ENCODE assay signal across 8 cellular contexts in the genomic region with DNA sequence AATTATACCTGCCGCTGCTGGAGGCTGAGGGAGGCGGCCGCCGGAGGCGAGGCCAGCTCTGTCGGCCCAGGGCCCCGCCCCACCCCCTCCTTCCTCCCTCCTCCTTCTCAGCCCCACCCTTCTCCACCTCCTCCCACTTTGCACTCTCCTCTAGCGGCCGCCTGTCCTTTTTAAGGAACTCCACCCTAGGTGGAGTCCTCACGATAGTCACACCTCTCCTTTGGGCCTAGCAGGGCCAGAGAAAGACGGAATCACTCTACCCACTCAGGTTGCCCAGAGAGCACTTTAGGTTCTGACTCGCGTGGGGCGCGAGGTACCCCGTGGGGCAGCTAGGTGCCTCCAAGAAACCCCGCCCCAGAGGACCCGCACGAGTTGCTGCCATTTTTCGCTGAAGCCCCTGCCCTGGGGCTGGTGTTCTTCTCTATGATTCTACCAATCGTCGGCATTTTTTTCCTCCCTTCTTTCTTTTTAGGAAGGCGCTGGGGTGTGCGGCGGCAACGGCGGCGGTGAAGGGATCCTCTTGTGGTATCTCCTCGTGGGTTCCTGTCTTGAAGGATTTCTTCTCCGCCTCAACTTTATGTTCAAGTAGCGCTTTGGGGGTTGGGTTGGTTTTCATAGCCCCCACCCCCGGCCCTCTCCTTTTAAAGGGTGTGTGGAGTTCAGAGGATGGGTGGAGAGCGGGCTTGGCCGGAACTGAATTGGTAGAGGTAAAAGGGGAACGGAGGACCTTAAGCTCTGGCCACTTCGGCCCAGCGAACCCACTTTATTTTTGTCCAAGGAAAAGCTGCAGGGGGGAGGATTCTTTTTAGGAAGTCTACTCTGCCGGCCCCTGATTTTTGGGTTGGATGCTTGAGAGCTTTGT. TPM values are rescaled to one million over a fixed set of nuclear protein-coding genes. Genes with fewer than 3 reads are reported as not detected.
DNase-seq lines count a peak whose midpoint lies in the region; ATAC-seq, FAIRE-seq and TF ChIP-seq lines count a peak whose summit lies in the region.

TSS of gene KLF8 (plus strand) at position 136 of the 862 bp plus-strand sequence. CDS start 979 bp downstream, outside the sequence.

- BruUV-seq in mammary epithelial cell (replicated peaks; lab: Mats Ljungman, UMichigan), result TSS peak; percentile 62

- no peaks in the 10 kb centered on the region for H3K27me3 ChIP-seq in mammary epithelial cell (ENCODE audit: insufficient read depth, low read length)

- no peaks in the 10 kb centered on the region for H3K36me3 ChIP-seq in mammary epithelial cell (ENCODE audit: insufficient read depth, low read length)

- H3K9ac ChIP-seq in mammary epithelial cell (ENCODE audit: insufficient read depth, low read length), result peak within 1 kb of the TSS; percentile 57

- H3K4me1 ChIP-seq in mammary epithelial cell (ENCODE audit: insufficient read depth, low read length), result peaks cover 3% of the 10 kb centered on the region

- no peaks in the 10 kb centered on the region for H3K9me3 ChIP-seq in mammary epithelial cell (replicated peaks; ENCODE audit: insufficient read depth, low read length)

- TF ChIP-seq CTCF in mammary epithelial cell (conservative IDR thresholded peaks at IDR 0.05 in 1 of 2, IDR thresholded peaks at IDR 0.05 in 1 of 2; ENCODE audit: extremely low read depth in 1 of 2, insufficient read depth in 1 of 2, low read depth in 1 of 2, low read length in 2 of 2), result no peak

- H3K4me2 ChIP-seq in mammary epithelial cell (ENCODE audit: insufficient read depth, low read depth, low read length), result peak within 1 kb of the TSS; percentile 79

- ATAC-seq in HG02678 (IDR thresholded peaks at IDR 0.05; ENCODE audit: unreplicated experiment), result peak; percentile 64

- no peaks in the 10 kb centered on the region for H4K20me1 ChIP-seq in mammary epithelial cell (ENCODE audit: insufficient read depth, low read length)

- intact Hi-C loops in mammary epithelial cell (cut with micrococcal nuclease), result loop anchor here (2.0 to 10.0 kb wide), 2 partner anchors 328 to 496 kb away; partner anchors contain the start of gene NBDY

- peak within 1 kb of the TSS; percentile 47 to 57 (median 53) for H3K4me3 ChIP-seq in mammary epithelial cell (replicated peaks in 1 of 3; ENCODE audit: insufficient read depth in 1 of 3, low read depth in 2 of 3, low read length in 3 of 3)

- WGBS in mammary epithelial cell (ENCODE audit: low coverage, missing lambda C conversion rate), result 42% methylated on average over 24 of the region's 38 CpGs

- in situ Hi-C loops in SK-MEL-5 (cut with HindIII; ENCODE audit: low pct_unique_long_range_greater_than_20kb, low sequenced_read_pairs), result no loop called here
- in situ Hi-C loops in mammary epithelial cell (cut with MboI; ENCODE audit: low sequenced_read_pairs in 2 of 2), result no loop called here

- DNase-seq in GM18507 (ENCODE audit: extremely low spot score, insufficient read length, low read depth), result no peak
- peak; percentile 3 for DNase-seq in SK-MEL-5 (ENCODE audit: low read depth, low spot score)
- DNase-seq in mammary epithelial cell, result peak; percentile 71
- peak; percentile 35 for DNase-seq in left kidney (ENCODE audit: low read depth, low spot score)
- peak in 2 of 3 experiments; percentile 4 to 45 for DNase-seq in stimulated activated CD4-positive, alpha-beta T cell treated with anti-CD3 and anti-CD28 coated beads, TNF-alpha, amount 100 ng/mL, for 24 hours (ENCODE audit: low read depth in 3 of 3)
- DNase-seq in pons (ENCODE audit: low spot score), result no peak
- no peak for DNase-seq in NCI-H187 (lab: John Stamatoyannopoulos, UW)

- H3K27ac ChIP-seq in mammary epithelial cell (ENCODE audit: insufficient read depth, low read depth, low read length), result peak within 1 kb of the TSS; percentile 49

- CTCF ChIA-PET in mammary epithelial cell (lab: Charles Lee; ENCODE audit: low non-redundant PET), result no interaction called here

- peaks cover 16% of the 10 kb centered on the region for H3K79me2 ChIP-seq in mammary epithelial cell (ENCODE audit: insufficient read depth, low read length)

- dilution Hi-C loops in mammary epithelial cell (cut with HindIII; ENCODE audit: low sequenced_read_pairs), result no loop called here

- FAIRE-seq in GM18507 (lab: Jason Lieb, UNC), result peak; percentile 84

- peak within 1 kb of the TSS; percentile 84 for H2AFZ ChIP-seq in mammary epithelial cell (ENCODE audit: low read depth, low read length)

RNA-seq across cellular contexts. Expression of gene KLF8, which starts in this region (rescaled TPM):
- not detected in 2 replicates for total RNA-seq in SK-MEL-5 (2014; rRNA removed; shearing (Covaris generic))
- 0.05 and 0.11 TPM in 2 replicates for polyA plus RNA-seq in SK-MEL-5 (2015; cell fraction: cytosol; rRNA removed)
- polyA plus RNA-seq in SK-MEL-5 (2015; cell fraction: nucleus; rRNA removed), result 0.08 and 0.88 TPM in 2 replicates
- total RNA-seq in mammary epithelial cell, result 10 to 100 TPM; 15.6 to 22.0 TPM
- polyA plus RNA-seq in mammary epithelial cell, result 14.3 TPM
- 4.9 TPM for polyA minus RNA-seq in mammary epithelial cell

Comparison
In these comparisons a context has a peak if more than half of its experiments do, and no peak if none do; other contexts are left out.
1. RNA of gene KLF8 (total RNA-seq): 15.6 to 22.0 TPM in mammary epithelial cell; not detected in SK-MEL-5; every median in the first group is over 10 times any median in the second.
2. Peak in DNase-seq in SK-MEL-5; RNA of the gene not detected or under 1 TPM.
3. DNase-seq: peak in mammary epithelial cell (single experiment), left kidney (single experiment) and stimulated activated CD4-positive, alpha-beta T cell treated with anti-CD3 and anti-CD28 coated beads, TNF-alpha, amount 100 ng/mL, for 24 hours (2 of 3); none in GM18507 (single experiment), pons (single experiment) and NCI-H187 (0 of 2).